Comparison of ENCODE assay signal across 14 cellular contexts in the genomic region with DNA sequence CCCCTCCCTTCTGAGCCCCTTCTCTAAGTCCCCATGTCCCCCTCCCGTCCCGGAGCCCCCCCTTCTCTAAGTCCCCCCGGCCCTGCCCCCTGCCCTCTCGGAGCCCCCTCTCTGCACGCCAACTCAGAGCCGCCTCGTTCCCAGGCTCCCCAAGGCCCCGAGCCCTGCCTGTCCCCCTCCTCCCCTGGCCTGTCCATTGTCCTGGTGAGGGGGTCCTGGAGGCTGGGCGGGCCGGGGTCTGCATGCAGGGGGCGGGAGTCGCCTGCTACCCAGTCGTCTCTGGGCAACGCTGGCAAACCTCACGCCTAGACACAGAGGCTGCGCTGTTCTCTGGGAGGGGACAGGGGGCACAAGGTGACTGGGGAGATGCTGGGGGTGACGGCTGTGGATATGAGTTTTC. TPM values are rescaled to one million over a fixed set of nuclear protein-coding genes. Genes with fewer than 3 reads are reported as not detected.
DNase-seq lines count a peak whose midpoint lies in the region; ATAC-seq and TF ChIP-seq lines count a peak whose summit lies in the region.
"Had no signal": no experiment of that assay in that cellular context is flagged by ENCODE, and none has a peak within 500 bp of the region (broad histone marks: within the 10 kb centered on the region; RNA-seq: fewer than 3 reads in every experiment).

No MANE protein-coding gene starts in this region.

- peak overlapping the region; percentile 82 for H3K14ac ChIP-seq in neuronal stem cell (ENCODE audit: low read length)

- H3K36me3 ChIP-seq in SK-N-SH (replicated peaks in 1 of 2; ENCODE audit: control insufficient read depth in 1 of 2, insufficient read depth in 2 of 2, low read length in 1 of 2) (no peaks in the 10 kb centered on the region), MM.1S (replicated peaks; ENCODE audit: insufficient read depth, low read length) (no peaks in the 10 kb centered on the region), hepatocyte (replicated peaks; ENCODE audit: insufficient read depth, low read depth) (no peaks in the 10 kb centered on the region), neuronal stem cell (replicated peaks in 1 of 2; ENCODE audit: control insufficient read depth in 2 of 2, insufficient read depth in 2 of 2, low read length in 2 of 2) (no peaks in the 10 kb centered on the region)

- ATAC-seq in SK-N-SH treated with all-trans-retinoic acid at 6 μM for 48 hours (no peak), GM21360 (IDR thresholded peaks at IDR 0.05; ENCODE audit: unreplicated experiment) (no peak)

- peaks cover 3% of the 10 kb centered on the region for H3K79me1 ChIP-seq in neuronal stem cell (ENCODE audit: low read depth, low read length)

- TF ChIP-seq RAD21 in SK-N-SH (IDR thresholded peaks at IDR 0.05; ENCODE audit: low read length), result no peak

- peak overlapping the region; percentile 85 for H3K23ac ChIP-seq in neuronal stem cell (ENCODE audit: low read depth, low read length, poor library complexity)

- 0% methylated on average over 4 of the region's 17 CpGs for WGBS in SK-N-SH (ENCODE audit: low lambda C conversion rate)
- 17% methylated on average over 12 of the region's 17 CpGs for WGBS in hepatocyte (ENCODE audit: low lambda C conversion rate, missing lambda C conversion rate)
- WGBS in neuronal stem cell (ENCODE audit: extremely low coverage in 2 of 2, insufficient read length in 2 of 2, insufficient replicate concordance in 1 of 2), 2 donors, result no CpG with 5 or more reads among the region's 17 CpGs

- H3K18ac ChIP-seq in neuronal stem cell (ENCODE audit: low read length), result peak overlapping the region; percentile 99

- H3K79me2 ChIP-seq in SK-N-SH (ENCODE audit: insufficient read depth) (no peaks in the 10 kb centered on the region), MM.1S (ENCODE audit: low read length) (no peaks in the 10 kb centered on the region), hepatocyte (no peaks in the 10 kb centered on the region)

- peaks cover 0 to 3% of the 10 kb centered on the region in 2 experiments; a peak in 1 of 4 replicates for H3K4me1 ChIP-seq in SK-N-SH (ENCODE audit: control insufficient read depth in 1 of 2, insufficient read depth in 2 of 2, low read depth in 1 of 2, low read length in 1 of 2)
- H3K4me1 ChIP-seq in MM.1S (ENCODE audit: low read length), result no peaks in the 10 kb centered on the region; the same call in 1 of the 2 replicates
- H3K4me1 ChIP-seq in hepatocyte (ENCODE audit: insufficient read depth), result no peaks in the 10 kb centered on the region
- H3K4me1 ChIP-seq in neuronal stem cell (ENCODE audit: control insufficient read depth in 2 of 2, insufficient read depth in 1 of 2, low read depth in 1 of 2, low read length in 2 of 2), result peaks cover 8 to 13% of the 10 kb centered on the region in 2 donors

- no peak for TF ChIP-seq EP300 in SK-N-SH (IDR thresholded peaks at IDR 0.05; ENCODE audit: borderline replicate concordance in 1 of 2, low read depth in 1 of 2, low read length in 1 of 2)

- H4K8ac ChIP-seq in neuronal stem cell (ENCODE audit: low read depth, low read length), result no peak overlapping the region

- H3K27ac ChIP-seq in SK-N-SH (ENCODE audit: low read depth in 2 of 2, low read length in 1 of 2), result no peak overlapping the region
- no peak overlapping the region for H3K27ac ChIP-seq in MM.1S (ENCODE audit: low read length)
- no peak overlapping the region for H3K27ac ChIP-seq in hepatocyte
- H3K27ac ChIP-seq in neuronal stem cell (replicated peaks; ENCODE audit: low read length), result peak overlapping the region; percentile 86
- H3K27ac ChIP-seq: 22Rv1, HL-60, VCaP had no signal

- no peaks in the 10 kb centered on the region for H3K9me2 ChIP-seq in SK-N-SH
- H3K9me2 ChIP-seq in MM.1S (replicated peaks; ENCODE audit: insufficient read depth, low read length), result no peaks in the 10 kb centered on the region
- no peaks in the 10 kb centered on the region for H3K9me2 ChIP-seq in hepatocyte (replicated peaks; ENCODE audit: insufficient read depth)

- peaks cover 25% of the 10 kb centered on the region; the same call in 1 of the 2 replicates for H3K27me3 ChIP-seq in SK-N-SH (ENCODE audit: insufficient read depth)
- H3K27me3 ChIP-seq in MM.1S (replicated peaks; ENCODE audit: insufficient read depth, low read length), result peaks cover 87% of the 10 kb centered on the region
- H3K27me3 ChIP-seq in hepatocyte, result peaks cover 28% of the 10 kb centered on the region
- no peaks in the 10 kb centered on the region for H3K27me3 ChIP-seq in neuronal stem cell (ENCODE audit: control insufficient read depth in 3 of 3, insufficient read depth in 3 of 3, low read depth in 1 of 3, low read length in 3 of 3)

- H3K4ac ChIP-seq in neuronal stem cell (ENCODE audit: low read length), result peak overlapping the region; percentile 89

- POLR2A ChIA-PET in SK-N-SH (lab: Yijun Ruan, JAX), result no interaction called here

- H4K20me1 ChIP-seq in SK-N-SH (ENCODE audit: insufficient read depth), result no peaks in the 10 kb centered on the region
- H4K20me1 ChIP-seq in MM.1S (ENCODE audit: insufficient read depth, low read length), result no peaks in the 10 kb centered on the region
- H4K20me1 ChIP-seq in hepatocyte (ENCODE audit: insufficient read depth, poor library complexity, severe bottlenecking), result no peaks in the 10 kb centered on the region

- H2BK5ac ChIP-seq in neuronal stem cell (ENCODE audit: low read length), result peak overlapping the region; percentile 94

- peak overlapping the region; percentile 76 for H2BK120ac ChIP-seq in neuronal stem cell (ENCODE audit: low read depth, low read length)

- H2AFZ ChIP-seq in SK-N-SH (ENCODE audit: low read depth), result no peak overlapping the region
- no peak overlapping the region for H2AFZ ChIP-seq in MM.1S (ENCODE audit: low read length)
- H2AFZ ChIP-seq in hepatocyte, result no peak overlapping the region
- H2AFZ ChIP-seq in neuronal stem cell (ENCODE audit: low read length), result peak overlapping the region; percentile 96

- peak overlapping the region; percentile 46 for H2BK15ac ChIP-seq in neuronal stem cell (ENCODE audit: low read length)

- DNase-seq in SK-N-SH, result no peak
- DNase-seq in MM.1S, result no peak
- no peak for DNase-seq in hepatocyte (ENCODE audit: low spot score)
- DNase-seq in neuronal stem cell (ENCODE audit: low spot score), result no peak
- DNase-seq in stimulated activated CD4-positive, alpha-beta T cell treated with anti-CD3 and anti-CD28 coated beads, Interleukin-12 subunit alpha, Interleukin-12 subunit beta, amount 100 ng/mL, for 4 hours, result no peak
- no peak for DNase-seq in DMS53 treated with DMSO at 0.1 percent for 48 hours (lab: John Stamatoyannopoulos, UW; ENCODE audit: unreplicated experiment)
- DNase-seq: caudate nucleus; stimulated activated CD4-positive, alpha-beta T cell treated with anti-CD3 and anti-CD28 coated beads, Interleukin-4, amount 100 ng/mL, for 1 hour had no signal

- H3K4me2 ChIP-seq in SK-N-SH (peak overlapping the region; percentile 52; the same call in 1 of the 2 replicates), MM.1S (ENCODE audit: low read depth, low read length) (peak overlapping the region; percentile 96), hepatocyte (peak overlapping the region; percentile 71), neuronal stem cell (ENCODE audit: insufficient read depth, low read length, poor library complexity, severe bottlenecking) (peak overlapping the region; percentile 97)

- no peak overlapping the region for H4K91ac ChIP-seq in neuronal stem cell (ENCODE audit: low read depth, low read length, poor library complexity)

- H2BK12ac ChIP-seq in neuronal stem cell (ENCODE audit: low read length), result no peak overlapping the region

- no peak overlapping the region for H3K4me3 ChIP-seq in SK-N-SH (ENCODE audit: low read depth in 2 of 2, low read length in 1 of 2)
- H3K4me3 ChIP-seq in MM.1S (ENCODE audit: low read length), result peak overlapping the region; percentile 51; the same call in 1 of the 2 replicates
- H3K4me3 ChIP-seq in hepatocyte, result no peak overlapping the region
- H3K4me3 ChIP-seq in neuronal stem cell (ENCODE audit: low read length in 2 of 2), result peak overlapping the region in 1 of 2 donors; percentile 44

- H3F3A ChIP-seq in SK-N-SH (replicated peaks; ENCODE audit: insufficient read depth), result peaks cover 3% of the 10 kb centered on the region
- no peaks in the 10 kb centered on the region for H3F3A ChIP-seq in MM.1S (ENCODE audit: insufficient read depth, low read length)

- no peaks in the 10 kb centered on the region for H3K9me3 ChIP-seq in SK-N-SH
- no peaks in the 10 kb centered on the region for H3K9me3 ChIP-seq in MM.1S (replicated peaks; ENCODE audit: insufficient read depth, low read length)
- no peaks in the 10 kb centered on the region for H3K9me3 ChIP-seq in hepatocyte (ENCODE audit: low read depth)
- peaks cover 0 to 2% of the 10 kb centered on the region in 2 donors for H3K9me3 ChIP-seq in neuronal stem cell (replicated peaks in 1 of 2; ENCODE audit: control insufficient read depth in 2 of 2, insufficient read depth in 1 of 2, low read depth in 1 of 2, low read length in 2 of 2)

- H2AK5ac ChIP-seq in neuronal stem cell (ENCODE audit: low read depth, low read length), result peak overlapping the region; percentile 90

- no peak for TF ChIP-seq CTCF in SK-N-SH (IDR thresholded peaks at IDR 0.05)
- TF ChIP-seq CTCF in MM.1S (IDR thresholded peaks at IDR 0.05; ENCODE audit: low read length), result no peak
- no peak for TF ChIP-seq CTCF in hepatocyte (IDR thresholded peaks at IDR 0.05; ENCODE audit: poor library complexity)

- CTCF ChIA-PET in SK-N-SH (lab: Yijun Ruan, JAX), result interaction anchor here (1.5 to 8.1 kb wide), 4 partner anchors 9 to 38 kb away, joined by 5 to 46 read pairs (median 10); no protein-coding TSS in a partner anchor

- H3K9ac ChIP-seq in SK-N-SH (no peak overlapping the region), MM.1S (ENCODE audit: low read length) (no peak overlapping the region), neuronal stem cell (ENCODE audit: low read depth, low read length, poor library complexity) (peak overlapping the region; percentile 81)

RNA-seq across cellular contexts. Expression of a gene that starts 39.2 kb away (rescaled TPM):
- 2.0 and 3.7 TPM in 2 replicates for polyA plus RNA-seq in SK-N-SH (2012; rRNA removed)
- 1.2 and 1.9 TPM in 2 replicates for polyA plus RNA-seq in SK-N-SH (2012; cell fraction: cytosol; rRNA removed)
- polyA plus RNA-seq in SK-N-SH (2012; cell fraction: nucleus; rRNA removed), result 1.6 and 1.9 TPM in 2 replicates
- total RNA-seq in hepatocyte, result 2.9 and 3.2 TPM in 2 replicates
- polyA plus RNA-seq in hepatocyte, result 0.50 and 1.4 TPM in 2 replicates
- 42.5 TPM for polyA plus RNA-seq in neuronal stem cell (2013, experiment 1 of 2)
- 43.0 TPM for polyA plus RNA-seq in neuronal stem cell (2013, experiment 2 of 2)
- total RNA-seq: activated naive CD4-positive, alpha-beta T cell treated with anti-CD3 and anti-CD28 coated beads, Interleukin-2, amount 50 U/mL, for 72 hours had no signal

RNA-seq across cellular contexts. Expression of a gene that starts 40.6 kb away (rescaled TPM):
- polyA plus RNA-seq in SK-N-SH (2012; rRNA removed), result 5.7 and 6.4 TPM in 2 replicates
- 4.6 and 6.5 TPM in 2 replicates for polyA plus RNA-seq in SK-N-SH (2012; cell fraction: cytosol; rRNA removed)
- polyA plus RNA-seq in SK-N-SH (2012; cell fraction: nucleus; rRNA removed), result 3.5 and 4.0 TPM in 2 replicates
- 10.0 and 13.6 TPM in 2 replicates for total RNA-seq in hepatocyte
- 8.7 and 14.3 TPM in 2 replicates for polyA plus RNA-seq in hepatocyte
- 15.5 TPM for polyA plus RNA-seq in neuronal stem cell (2013, experiment 1 of 2)
- 15.7 TPM for polyA plus RNA-seq in neuronal stem cell (2013, experiment 2 of 2)

RNA-seq across cellular contexts. Expression of a gene that starts 58.9 kb away (rescaled TPM):
- polyA plus RNA-seq in SK-N-SH (2012; rRNA removed) (0.12 and 0.23 TPM in 2 replicates), hepatocyte (9.8 and 11.4 TPM in 2 replicates)
- polyA plus RNA-seq in SK-N-SH (2012; cell fraction: cytosol; rRNA removed), result 0.10 and 0.14 TPM in 2 replicates
- polyA plus RNA-seq in SK-N-SH (2012; cell fraction: nucleus; rRNA removed), result 0.02 and 0.05 TPM in 2 replicates
- total RNA-seq in hepatocyte, result 5.4 and 6.3 TPM in 2 replicates
- polyA plus RNA-seq in neuronal stem cell (2013, experiment 1 of 2), result not detected
- 0.01 TPM for polyA plus RNA-seq in neuronal stem cell (2013, experiment 2 of 2)
